Comparison of ENCODE assay signal across 10 cellular contexts in the genomic region with DNA sequence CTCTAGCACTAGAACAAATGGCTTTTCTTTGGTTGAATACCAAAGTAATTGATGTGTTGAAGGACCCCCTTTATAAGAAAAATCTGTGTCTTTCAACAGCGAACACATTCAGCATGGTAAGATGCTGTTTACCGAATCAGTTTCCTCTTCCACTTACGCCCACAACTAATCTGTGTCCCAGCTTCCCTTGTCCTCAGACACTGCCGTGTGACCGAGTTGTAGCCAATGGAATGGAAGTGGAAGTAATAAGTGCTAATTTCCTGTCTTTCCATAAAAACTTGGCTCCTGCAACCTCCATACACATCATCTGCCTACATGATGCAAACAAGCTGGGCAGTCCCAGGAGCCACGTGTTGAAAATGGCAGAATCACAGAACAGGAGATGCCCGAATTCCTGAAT. TPM values are rescaled to one million over a fixed set of nuclear protein-coding genes. Genes with fewer than 3 reads are reported as not detected.
A peak's percentile ranks its signal among the peaks of the same experiment; 100 is the strongest.
DNase-seq lines count a peak whose midpoint lies in the region; ATAC-seq and TF ChIP-seq lines count a peak whose summit lies in the region.
"Had no signal": no experiment of that assay in that cellular context is flagged by ENCODE, and none has a peak within 500 bp of the region (broad histone marks: within the 10 kb centered on the region; RNA-seq: fewer than 3 reads in every experiment).

No MANE protein-coding gene starts in this region.

- TF ChIP-seq CTCF in glutamatergic neuron (IDR thresholded peaks at IDR 0.05; ENCODE audit: partially characterized antibody, unreplicated experiment), result no peak

- H3K27ac ChIP-seq in neuronal stem cell (replicated peaks; ENCODE audit: low read length), result no peak overlapping the region

- no peak overlapping the region for H3K23ac ChIP-seq in neuronal stem cell (ENCODE audit: low read depth, low read length, poor library complexity)

- no peak overlapping the region for H2BK12ac ChIP-seq in neuronal stem cell (ENCODE audit: low read length)

- H3K4me3 Mint-ChIP-seq in activated T-helper 17 cell treated with anti-CD3 and anti-CD28 coated beads, Interleukin-2, amount 50 U/mL, for 72 hours, result no peak overlapping the region
- H3K4me3 Mint-ChIP-seq in glutamatergic neuron (ENCODE audit: unreplicated experiment), result no peak overlapping the region
- H3K4me3 Mint-ChIP-seq: activated T-cell treated with anti-CD3 and anti-CD28 coated beads, Interleukin-2, amount 50 U/mL, for 72 hours had no signal

- no peak overlapping the region for H3K27ac Mint-ChIP-seq in activated T-helper 17 cell treated with anti-CD3 and anti-CD28 coated beads, Interleukin-2, amount 50 U/mL, for 72 hours
- no peak overlapping the region for H3K27ac Mint-ChIP-seq in glutamatergic neuron (ENCODE audit: unreplicated experiment)
- H3K27ac Mint-ChIP-seq: activated T-cell treated with anti-CD3 and anti-CD28 coated beads, Interleukin-2, amount 50 U/mL, for 72 hours had no signal

- H3K18ac ChIP-seq in neuronal stem cell (ENCODE audit: low read length), result no peak overlapping the region

- H3K4ac ChIP-seq in neuronal stem cell (ENCODE audit: low read length), result no peak overlapping the region

- no peak overlapping the region for H3K4me2 ChIP-seq in neuronal stem cell (ENCODE audit: insufficient read depth, low read length, poor library complexity, severe bottlenecking)

- no peaks in the 10 kb centered on the region for H3K36me3 ChIP-seq in neuronal stem cell (replicated peaks in 1 of 2; ENCODE audit: control insufficient read depth in 2 of 2, insufficient read depth in 2 of 2, low read length in 2 of 2)
- H3K36me3 ChIP-seq: breast epithelium had no signal

- H2BK5ac ChIP-seq in neuronal stem cell (ENCODE audit: low read length), result no peak overlapping the region

- no peak overlapping the region for H3K4me3 ChIP-seq in neuronal stem cell (ENCODE audit: low read length in 2 of 2)
- H3K4me3 ChIP-seq: breast epithelium, mucosa of descending colon had no signal

- no peak overlapping the region for H4K8ac ChIP-seq in neuronal stem cell (ENCODE audit: low read depth, low read length)

- peaks cover 0 to 3% of the 10 kb centered on the region in 2 donors for H3K4me1 ChIP-seq in neuronal stem cell (ENCODE audit: control insufficient read depth in 2 of 2, insufficient read depth in 1 of 2, low read depth in 1 of 2, low read length in 2 of 2)
- H3K4me1 ChIP-seq: breast epithelium had no signal

- no peak overlapping the region for H2BK15ac ChIP-seq in neuronal stem cell (ENCODE audit: low read length)

- no peak overlapping the region for H3K9ac ChIP-seq in neuronal stem cell (ENCODE audit: low read depth, low read length, poor library complexity)

- H3K4me1 Mint-ChIP-seq in activated T-helper 17 cell treated with anti-CD3 and anti-CD28 coated beads, Interleukin-2, amount 50 U/mL, for 72 hours, result no peaks in the 10 kb centered on the region
- H3K4me1 Mint-ChIP-seq in glutamatergic neuron (ENCODE audit: low read depth, unreplicated experiment), result peaks cover 2% of the 10 kb centered on the region

- H3K79me1 ChIP-seq in neuronal stem cell (ENCODE audit: low read depth, low read length), result no peaks in the 10 kb centered on the region

- H3K36me3 Mint-ChIP-seq in activated T-helper 17 cell treated with anti-CD3 and anti-CD28 coated beads, Interleukin-2, amount 50 U/mL, for 72 hours (ENCODE audit: low read depth), result peaks cover 33% of the 10 kb centered on the region
- no peaks in the 10 kb centered on the region for H3K36me3 Mint-ChIP-seq in glutamatergic neuron (ENCODE audit: unreplicated experiment)

- DNase-seq in GM04503 (ENCODE audit: low read depth), result peak; percentile 54
- DNase-seq in dermis microvascular lymphatic vessel endothelial cell (ENCODE audit: low read depth in 2 of 2), result peak; percentile 90 to 92
- no peak for DNase-seq in neuronal stem cell (ENCODE audit: low spot score)
- DNase-seq in glutamatergic neuron, result no peak
- DNase-seq: activated T-cell treated with anti-CD3 and anti-CD28 coated beads, Interleukin-2, amount 50 U/mL, for 72 hours; mucosa of descending colon; NCI-H1105 treated with DMSO at 0.1 percent for 48 hours had no signal

- H4K91ac ChIP-seq in neuronal stem cell (ENCODE audit: low read depth, low read length, poor library complexity), result no peak overlapping the region

- WGBS in neuronal stem cell (ENCODE audit: extremely low coverage in 2 of 2, insufficient read length in 2 of 2, insufficient replicate concordance in 1 of 2), 2 donors, result no CpG with 5 or more reads among the region's 7 CpGs

- no peak overlapping the region for H3K14ac ChIP-seq in neuronal stem cell (ENCODE audit: low read length)

- no peaks in the 10 kb centered on the region for H3K9me3 Mint-ChIP-seq in activated T-helper 17 cell treated with anti-CD3 and anti-CD28 coated beads, Interleukin-2, amount 50 U/mL, for 72 hours
- H3K9me3 Mint-ChIP-seq in glutamatergic neuron (ENCODE audit: unreplicated experiment), result no peaks in the 10 kb centered on the region
- H3K9me3 Mint-ChIP-seq: activated T-cell treated with anti-CD3 and anti-CD28 coated beads, Interleukin-2, amount 50 U/mL, for 72 hours had no signal

- no peaks in the 10 kb centered on the region for H3K27me3 Mint-ChIP-seq in activated T-helper 17 cell treated with anti-CD3 and anti-CD28 coated beads, Interleukin-2, amount 50 U/mL, for 72 hours
- H3K27me3 Mint-ChIP-seq in glutamatergic neuron (ENCODE audit: unreplicated experiment), result peaks cover 3% of the 10 kb centered on the region

- no peak overlapping the region for H2AK5ac ChIP-seq in neuronal stem cell (ENCODE audit: low read depth, low read length)

- H2BK120ac ChIP-seq in neuronal stem cell (ENCODE audit: low read depth, low read length), result no peak overlapping the region

- H2AFZ ChIP-seq in neuronal stem cell (ENCODE audit: low read length), result peak overlapping the region; percentile 45

- no peaks in the 10 kb centered on the region for H3K9me3 ChIP-seq in neuronal stem cell (replicated peaks in 1 of 2; ENCODE audit: control insufficient read depth in 2 of 2, insufficient read depth in 1 of 2, low read depth in 1 of 2, low read length in 2 of 2)
- H3K9me3 ChIP-seq: breast epithelium, mucosa of descending colon had no signal

- no peak for ATAC-seq in activated T-helper 17 cell treated with anti-CD3 and anti-CD28 coated beads, Interleukin-2, amount 50 U/mL, for 72 hours (replicated peaks)
- no peak for ATAC-seq in HG02852 (IDR thresholded peaks at IDR 0.05; ENCODE audit: unreplicated experiment)
- ATAC-seq: activated T-cell treated with anti-CD3 and anti-CD28 coated beads, Interleukin-2, amount 50 U/mL, for 72 hours; mucosa of descending colon had no signal

- H3K27me3 ChIP-seq in neuronal stem cell (ENCODE audit: control insufficient read depth in 3 of 3, insufficient read depth in 3 of 3, low read depth in 1 of 3, low read length in 3 of 3), result no peaks in the 10 kb centered on the region
- H3K27me3 ChIP-seq: breast epithelium had no signal

RNA-seq across cellular contexts. Expression of a gene that starts 10.4 kb away (rescaled TPM):
- total RNA-seq in dermis microvascular lymphatic vessel endothelial cell (52.1 and 89.6 TPM in 2 replicates), glutamatergic neuron (ENCODE audit: unreplicated experiment) (71.0 TPM)
- polyA plus RNA-seq in neuronal stem cell (2013, experiment 1 of 2), result 38.7 TPM
- polyA plus RNA-seq in neuronal stem cell (2013, experiment 2 of 2), result 37.4 TPM
- total RNA-seq in activated T-helper 17 cell treated with anti-CD3 and anti-CD28 coated beads, Interleukin-2, amount 50 U/mL, for 72 hours, result 10 to 100 TPM; 36.1 to 45.9 TPM

RNA-seq across cellular contexts. Expression of a gene that starts 32.4 kb away (rescaled TPM):
- total RNA-seq in dermis microvascular lymphatic vessel endothelial cell, result 141 and 161 TPM in 2 replicates
- polyA plus RNA-seq in neuronal stem cell (2013, experiment 1 of 2), result 6.3 TPM
- polyA plus RNA-seq in neuronal stem cell (2013, experiment 2 of 2), result 5.6 TPM
- total RNA-seq in activated T-helper 17 cell treated with anti-CD3 and anti-CD28 coated beads, Interleukin-2, amount 50 U/mL, for 72 hours, result 100 to 1,000 TPM; 101 to 133 TPM
- total RNA-seq in glutamatergic neuron (ENCODE audit: unreplicated experiment), result 82.7 TPM

RNA-seq across cellular contexts. Expression of a gene that starts 36.7 kb away (rescaled TPM):
- total RNA-seq in dermis microvascular lymphatic vessel endothelial cell, result 13.2 and 15.2 TPM in 2 replicates
- polyA plus RNA-seq in neuronal stem cell (2013, experiment 1 of 2), result 63.6 TPM
- polyA plus RNA-seq in neuronal stem cell (2013, experiment 2 of 2), result 61.9 TPM
- 10 to 100 TPM; 26.8 to 26.9 TPM for total RNA-seq in activated T-helper 17 cell treated with anti-CD3 and anti-CD28 coated beads, Interleukin-2, amount 50 U/mL, for 72 hours
- total RNA-seq in glutamatergic neuron (ENCODE audit: unreplicated experiment), result 110 TPM

RNA-seq across cellular contexts. Expression of a gene that starts 40.7 kb away (rescaled TPM):
- total RNA-seq in dermis microvascular lymphatic vessel endothelial cell, result 0.25 TPM in 1 of 2 replicates, not detected in the other
- 75.9 TPM for polyA plus RNA-seq in neuronal stem cell (2013, experiment 1 of 2)
- 71.0 TPM for polyA plus RNA-seq in neuronal stem cell (2013, experiment 2 of 2)
- 1 to 10 TPM; 1.2 to 9.1 TPM for total RNA-seq in activated T-helper 17 cell treated with anti-CD3 and anti-CD28 coated beads, Interleukin-2, amount 50 U/mL, for 72 hours
- total RNA-seq in glutamatergic neuron (ENCODE audit: unreplicated experiment), result 91.0 TPM

RNA-seq across cellular contexts. Expression of a gene that starts 46.3 kb away (rescaled TPM):
- total RNA-seq in dermis microvascular lymphatic vessel endothelial cell, result 139 and 171 TPM in 2 replicates
- polyA plus RNA-seq in neuronal stem cell (2013, experiment 1 of 2), result 202 TPM
- polyA plus RNA-seq in neuronal stem cell (2013, experiment 2 of 2), result 199 TPM
- 100 to 1,000 TPM; 239 to 288 TPM for total RNA-seq in activated T-helper 17 cell treated with anti-CD3 and anti-CD28 coated beads, Interleukin-2, amount 50 U/mL, for 72 hours
- total RNA-seq in glutamatergic neuron (ENCODE audit: unreplicated experiment), result 369 TPM

Comparison
In these comparisons a context has a peak if more than half of its experiments do, and no peak if none do; other contexts are left out.
1. DNase-seq: peak in GM04503 (single experiment) and dermis microvascular lymphatic vessel endothelial cell (2 of 2); none in neuronal stem cell (single experiment) and glutamatergic neuron (single experiment).